25 cellular contexts compared by ENCODE assay signal in the genomic region with DNA sequence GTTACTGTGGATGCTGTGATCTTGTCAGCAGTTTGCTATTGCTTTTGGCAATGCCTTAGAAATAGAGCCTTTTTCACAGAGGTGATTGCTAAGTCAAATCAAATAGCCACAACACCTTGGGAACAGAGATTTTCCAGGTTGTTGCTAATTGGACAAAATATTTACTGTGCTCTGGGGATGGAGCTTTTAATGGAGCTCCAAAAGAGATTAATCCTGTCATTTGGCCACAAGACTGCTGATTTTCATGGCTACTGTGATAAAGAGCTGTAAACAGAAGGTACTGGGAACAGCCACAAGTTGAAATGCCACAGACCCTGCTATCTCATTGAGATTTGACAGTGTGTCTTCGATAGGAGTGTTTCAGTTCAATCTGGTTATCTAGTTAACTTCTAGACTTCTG.
"Had no signal": no experiment of that assay in that cellular context is flagged by ENCODE, and none has a peak within 500 bp of the region (broad histone marks: within the 10 kb centered on the region; RNA-seq: fewer than 3 reads in every experiment).

No MANE protein-coding gene starts in this region.

- ATAC-seq: activated CD4-positive, alpha-beta T cell treated with anti-CD3 and anti-CD28 coated beads for 36 hours; activated CD8-positive, alpha-beta memory T cell treated with anti-CD3 and anti-CD28 coated beads, Interleukin-2, amount 10 ng/mL, durations not matched to agents 7 days and 5 days; activated CD8-positive, alpha-beta T cell treated with anti-CD3 and anti-CD28 coated beads, Interleukin-2, amount 10 ng/mL, durations not matched to agents 7 days and 5 days; activated T-cell treated with anti-CD3 and anti-CD28 coated beads, Interleukin-2, amount 50 U/mL, for 72 hours; body of pancreas; naive thymus-derived CD4-positive, alpha-beta T cell; sciatic nerve; stimulated activated memory B cell treated with anti-CD40 and anti-IgM and Interleukin-4, amounts not matched to agents 10 μg/mL and 1 μg/mL and 100 μg/mL, for 72 hours had no signal

- DNase-seq: activated CD4-positive, alpha-beta T cell treated with anti-CD3 and anti-CD28 coated beads for 36 hours; activated CD4-positive, CD25-positive, alpha-beta regulatory T cell; activated CD8-positive, alpha-beta memory T cell treated with anti-CD3 and anti-CD28 coated beads, Interleukin-2, amount 10 ng/mL, durations not matched to agents 7 days and 5 days; activated CD8-positive, alpha-beta T cell treated with anti-CD3 and anti-CD28 coated beads, Interleukin-2, amount 10 ng/mL, durations not matched to agents 7 days and 5 days; activated naive CD4-positive, alpha-beta T cell; activated T-cell treated with anti-CD3 and anti-CD28 coated beads, Interleukin-2, amount 50 U/mL, for 72 hours; aorta; body of pancreas; cerebellar nuclear complex; colonic mucosa; effector CD8-positive, alpha-beta T cell; glutamatergic neuron; islet precursor cell; midbrain; naive thymus-derived CD4-positive, alpha-beta T cell; ovary; stimulated activated CD4-positive, alpha-beta T cell treated with anti-CD3 and anti-CD28 coated beads, Interleukin-4, amount 100 ng/mL, for 24 hours; stomach; T1000; thyroid gland; upper lobe of left lung had no signal

- H3K4me3 ChIP-seq: body of pancreas, colonic mucosa, ovary, skin epidermis, stomach, thyroid gland, upper lobe of left lung, vagina had no signal

- H3K4me1 ChIP-seq: body of pancreas, colonic mucosa, stomach, thyroid gland, upper lobe of left lung, vagina had no signal

- H3K27ac ChIP-seq: body of pancreas, colonic mucosa, ovary, skin epidermis, stomach, thyroid gland, upper lobe of left lung, vagina had no signal

- H3K36me3 ChIP-seq: colonic mucosa, ovary, stomach, thyroid gland, upper lobe of left lung, vagina had no signal

- H3K9me3 ChIP-seq: body of pancreas, colonic mucosa, ovary had no signal

- H3K27me3 ChIP-seq: body of pancreas, colonic mucosa, ovary, stomach, thyroid gland, upper lobe of left lung, vagina had no signal
